Comparison of ENCODE assay signal across 8 cellular contexts in genomic region chr15:90885432-90886290, GRCh38. TPM values are rescaled to one million over a fixed set of nuclear protein-coding genes. Genes with fewer than 3 reads are reported as not detected.
DNase-seq lines count a peak whose midpoint lies in the region; FAIRE-seq lines count a peak whose summit lies in the region.

No MANE protein-coding gene starts in this region.

- DNase-seq in NCI-H2227 (lab: John Stamatoyannopoulos, UW; ENCODE audit: unreplicated experiment), result peak; percentile 63
- no peak for DNase-seq in NCI-H2227 treated with DMSO at 0.1 percent for 48 hours (lab: John Stamatoyannopoulos, UW)
- DNase-seq in HT1080 (ENCODE audit: low read depth), result peak; percentile 58
- peak; percentile 95 for DNase-seq in SKM-1 treated with dmso at 0.1 percent for 144 hours (lab: John Stamatoyannopoulos, UW; ENCODE audit: unreplicated experiment)
- peak in 41 of 42 donors; percentile 66 to 93 (median 80) for DNase-seq in head of caudate nucleus
- DNase-seq in posterior vena cava (ENCODE audit: low spot score), result peak; percentile 94
- DNase-seq in urothelium cell line (ENCODE audit: low spot score), result peak; percentile 70

- intact Hi-C loops in head of caudate nucleus (cut with DNase I), result loop anchor here (2.0 kb wide), 1 partner anchor 237 kb away; no protein-coding TSS in a partner anchor
- intact Hi-C loops in posterior vena cava (cut with DNase I), result loop anchor here (2.0 to 10.0 kb wide), 4 partner anchors 59 to 381 kb away; no protein-coding TSS in a partner anchor

- H3K27me3 Mint-ChIP-seq in activated naive CD4-positive, alpha-beta T cell treated with anti-CD3 and anti-CD28 coated beads, Interleukin-2, amount 50 U/mL, for 24 hours, result peaks cover 3% of the 10 kb centered on the region

- peak overlapping the region; percentile 15 for H3K4me3 Mint-ChIP-seq in activated naive CD4-positive, alpha-beta T cell treated with anti-CD3 and anti-CD28 coated beads, Interleukin-2, amount 50 U/mL, for 24 hours

- no peaks in the 10 kb centered on the region for H3K9me3 Mint-ChIP-seq in activated naive CD4-positive, alpha-beta T cell treated with anti-CD3 and anti-CD28 coated beads, Interleukin-2, amount 50 U/mL, for 24 hours

- H3K4me1 Mint-ChIP-seq in activated naive CD4-positive, alpha-beta T cell treated with anti-CD3 and anti-CD28 coated beads, Interleukin-2, amount 50 U/mL, for 24 hours, result peaks cover 12% of the 10 kb centered on the region

- H3K36me3 Mint-ChIP-seq in activated naive CD4-positive, alpha-beta T cell treated with anti-CD3 and anti-CD28 coated beads, Interleukin-2, amount 50 U/mL, for 24 hours, result peaks cover 2% of the 10 kb centered on the region

- H3K27ac Mint-ChIP-seq in activated naive CD4-positive, alpha-beta T cell treated with anti-CD3 and anti-CD28 coated beads, Interleukin-2, amount 50 U/mL, for 24 hours, result no peak overlapping the region

- FAIRE-seq in urothelium cell line (lab: Jason Lieb, UNC), result peak; percentile 46

RNA-seq across cellular contexts. Expression of gene FES, which starts 1.4 kb away (rescaled TPM):
- total RNA-seq in HT1080 (2014; rRNA removed; shearing (Covaris generic)), result 8.8 and 15.0 TPM in 2 replicates
- 4.2 and 4.7 TPM in 2 replicates for polyA plus RNA-seq in HT1080 (2015; cell fraction: cytosol; rRNA removed)
- 11.7 and 19.0 TPM in 2 replicates for polyA plus RNA-seq in HT1080 (2015; cell fraction: nucleus; rRNA removed)
- total RNA-seq in posterior vena cava, result 10 to 100 TPM; 31.7 to 41.8 TPM

RNA-seq across cellular contexts. Expression of gene FURIN, which starts 17.3 kb away (rescaled TPM):
- 61.6 and 84.3 TPM in 2 replicates for total RNA-seq in HT1080 (2014; rRNA removed; shearing (Covaris generic))
- 110 and 117 TPM in 2 replicates for polyA plus RNA-seq in HT1080 (2015; cell fraction: cytosol; rRNA removed)
- 79.1 TPM in 2 replicates for polyA plus RNA-seq in HT1080 (2015; cell fraction: nucleus; rRNA removed)
- total RNA-seq in posterior vena cava, result 10 to 100 TPM; 38.0 to 52.0 TPM

RNA-seq across cellular contexts. Expression of gene MAN2A2, which starts 17.4 kb away (rescaled TPM):
- total RNA-seq in HT1080 (2014; rRNA removed; shearing (Covaris generic)), result 5.8 and 12.5 TPM in 2 replicates
- 14.0 and 14.9 TPM in 2 replicates for polyA plus RNA-seq in HT1080 (2015; cell fraction: cytosol; rRNA removed)
- polyA plus RNA-seq in HT1080 (2015; cell fraction: nucleus; rRNA removed), result 55.9 and 67.6 TPM in 2 replicates
- 10 to 100 TPM; 53.0 to 57.6 TPM for total RNA-seq in posterior vena cava

RNA-seq across cellular contexts. Expression of gene HDDC3, which starts 46.7 kb away (rescaled TPM):
- 27.9 and 30.3 TPM in 2 replicates for total RNA-seq in HT1080 (2014; rRNA removed; shearing (Covaris generic))
- polyA plus RNA-seq in HT1080 (2015; cell fraction: cytosol; rRNA removed), result 36.0 and 37.5 TPM in 2 replicates
- 23.8 and 24.6 TPM in 2 replicates for polyA plus RNA-seq in HT1080 (2015; cell fraction: nucleus; rRNA removed)
- total RNA-seq in posterior vena cava, result 1 to 10 TPM; 5.9 to 8.6 TPM

RNA-seq across cellular contexts. Expression of gene UNC45A, which starts 49.4 kb away (rescaled TPM):
- 55.6 and 66.8 TPM in 2 replicates for total RNA-seq in HT1080 (2014; rRNA removed; shearing (Covaris generic))
- polyA plus RNA-seq in HT1080 (2015; cell fraction: cytosol; rRNA removed), result 32.1 and 33.5 TPM in 2 replicates
- 84.8 and 96.6 TPM in 2 replicates for polyA plus RNA-seq in HT1080 (2015; cell fraction: nucleus; rRNA removed)
- total RNA-seq in posterior vena cava, result 10 to 100 TPM; 63.6 to 75.8 TPM
